Comparison of ENCODE assay signal across 20 cellular contexts in the genomic region with DNA sequence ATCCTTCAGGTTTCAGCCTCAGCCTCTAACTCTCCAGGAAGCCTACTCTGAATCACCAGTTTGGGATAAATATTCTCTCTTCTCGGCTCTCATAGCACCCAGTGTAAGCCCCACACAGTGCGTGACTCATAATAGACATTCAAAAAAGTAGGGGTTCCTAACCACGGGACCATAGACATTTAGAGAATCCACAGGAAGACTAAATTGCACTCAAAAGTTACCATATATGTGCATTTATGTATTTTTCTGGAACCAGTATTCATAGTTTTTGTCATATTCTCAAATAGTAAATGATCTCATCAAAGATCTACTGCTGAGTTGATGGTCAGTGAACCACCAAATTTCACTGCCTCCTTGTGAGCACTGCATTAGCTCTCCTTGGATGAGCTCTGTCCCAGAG.
DNase-seq lines count a peak whose midpoint lies in the region; TF ChIP-seq lines count a peak whose summit lies in the region.
"Had no signal": no experiment of that assay in that cellular context is flagged by ENCODE, and none has a peak within 500 bp of the region (broad histone marks: within the 10 kb centered on the region; RNA-seq: fewer than 3 reads in every experiment).

No MANE protein-coding gene starts in this region.

- H3K36me3 ChIP-seq in smooth muscle cell (ENCODE audit: low read depth), result no peaks in the 10 kb centered on the region

- H3K4me3 Mint-ChIP-seq in activated CD4-positive, alpha-beta T cell treated with anti-CD3 and anti-CD28 coated beads, Interleukin-2, amount 10 ng/mL, durations not matched to agents 7 days and 5 days, result no peak overlapping the region
- H3K4me3 Mint-ChIP-seq: CD4-positive, alpha-beta memory T cell had no signal

- DNase-seq in astrocyte of the cerebellum (ENCODE audit: low read depth) (peak; percentile 57), choroid plexus epithelial cell (ENCODE audit: low read depth) (peak; percentile 0), kidney tubule cell (ENCODE audit: low spot score) (peak; percentile 6), smooth muscle cell (lab: John Stamatoyannopoulos, UW; ENCODE audit: unreplicated experiment) (no peak), AG08396 (ENCODE audit: low spot score) (no peak), EL (no peak)
- DNase-seq in activated CD4-positive, alpha-beta T cell treated with anti-CD3 and anti-CD28 coated beads, Interleukin-2, amount 10 ng/mL, durations not matched to agents 7 days and 5 days, result no peak
- DNase-seq: 8988T; ACHN; C1 segment of cervical spinal cord; Calu3; CD4-positive, alpha-beta memory T cell; COR-L47; DMS53; DMS79 treated with DMSO at 0.1 percent for 48 hours; GM23248; H7; HCEC 1CT had no signal

- H3K36me3 Mint-ChIP-seq in activated CD4-positive, alpha-beta T cell treated with anti-CD3 and anti-CD28 coated beads, Interleukin-2, amount 10 ng/mL, durations not matched to agents 7 days and 5 days (ENCODE audit: low read depth), result no peaks in the 10 kb centered on the region
- H3K36me3 Mint-ChIP-seq: CD4-positive, alpha-beta memory T cell had no signal

- H3K4me1 ChIP-seq in smooth muscle cell (ENCODE audit: low read depth), result no peaks in the 10 kb centered on the region
- H3K4me1 ChIP-seq: A549 had no signal

- H4K20me1 ChIP-seq in smooth muscle cell (ENCODE audit: low read depth), result no peaks in the 10 kb centered on the region

- CTCF ChIA-PET in activated CD4-positive, alpha-beta T cell treated with anti-CD3 and anti-CD28 coated beads, Interleukin-2, amount 10 ng/mL, durations not matched to agents 7 days and 5 days (lab: Charles Lee), result no interaction called here

- in situ Hi-C loops in astrocyte of the cerebellum (cut with HindIII; ENCODE audit: low sequenced_read_pairs), result no loop called here

- H3K27ac ChIP-seq in smooth muscle cell (ENCODE audit: low read depth), result peak overlapping the region; percentile 51
- H3K27ac ChIP-seq: A549, GM23248 had no signal

- H3K9ac ChIP-seq in smooth muscle cell (ENCODE audit: low read depth), result no peak overlapping the region
- H3K9ac ChIP-seq: GM23248 had no signal

- no peaks in the 10 kb centered on the region for H3K4me1 Mint-ChIP-seq in activated CD4-positive, alpha-beta T cell treated with anti-CD3 and anti-CD28 coated beads, Interleukin-2, amount 10 ng/mL, durations not matched to agents 7 days and 5 days
- H3K4me1 Mint-ChIP-seq: CD4-positive, alpha-beta memory T cell had no signal

- peak overlapping the region; percentile 28 for H3K4me2 ChIP-seq in smooth muscle cell
- H3K4me2 ChIP-seq: A549 had no signal

- POLR2A ChIA-PET in activated CD4-positive, alpha-beta T cell treated with anti-CD3 and anti-CD28 coated beads, Interleukin-2, amount 10 ng/mL, durations not matched to agents 7 days and 5 days (lab: Charles Lee), result no interaction called here

- H3K27me3 Mint-ChIP-seq in activated CD4-positive, alpha-beta T cell treated with anti-CD3 and anti-CD28 coated beads, Interleukin-2, amount 10 ng/mL, durations not matched to agents 7 days and 5 days, result no peaks in the 10 kb centered on the region
- H3K27me3 Mint-ChIP-seq: CD4-positive, alpha-beta memory T cell had no signal

- no peaks in the 10 kb centered on the region for H3K27me3 ChIP-seq in smooth muscle cell (ENCODE audit: low read depth)

- no peaks in the 10 kb centered on the region for H3K9me3 Mint-ChIP-seq in activated CD4-positive, alpha-beta T cell treated with anti-CD3 and anti-CD28 coated beads, Interleukin-2, amount 10 ng/mL, durations not matched to agents 7 days and 5 days
- H3K9me3 Mint-ChIP-seq: CD4-positive, alpha-beta memory T cell had no signal

- H3K27ac Mint-ChIP-seq in activated CD4-positive, alpha-beta T cell treated with anti-CD3 and anti-CD28 coated beads, Interleukin-2, amount 10 ng/mL, durations not matched to agents 7 days and 5 days, result no peak overlapping the region

- H3K4me3 ChIP-seq in astrocyte of the cerebellum (ENCODE audit: low read depth, low read length) (no peak overlapping the region), choroid plexus epithelial cell (ENCODE audit: low read depth, low read length) (no peak overlapping the region), smooth muscle cell (no peak overlapping the region)
- H3K4me3 ChIP-seq: A549, GM12878, GM23248 had no signal

- no peaks in the 10 kb centered on the region for H3K79me2 ChIP-seq in smooth muscle cell (ENCODE audit: low read depth)

- no peaks in the 10 kb centered on the region for H3F3A ChIP-seq in smooth muscle cell (ENCODE audit: low read depth)

- WGBS in smooth muscle cell (ENCODE audit: low lambda C conversion rate), result 56% methylated on average over 3 of the region's 3 CpGs

- no peaks in the 10 kb centered on the region for H3K9me3 ChIP-seq in smooth muscle cell (replicated peaks; ENCODE audit: low read depth)
- H3K9me3 ChIP-seq: A549 had no signal

- TF ChIP-seq CTCF in astrocyte of the cerebellum (IDR thresholded peaks at IDR 0.05; ENCODE audit: low read depth, low read length, missing control alignments), result no peak
- no peak for TF ChIP-seq CTCF in choroid plexus epithelial cell (conservative IDR thresholded peaks at IDR 0.05; ENCODE audit: low read depth, low read length)
- no peak for TF ChIP-seq CTCF in smooth muscle cell (IDR thresholded peaks at IDR 0.05; ENCODE audit: borderline replicate concordance, insufficient read depth, poor library complexity, severe bottlenecking)

- H2AFZ ChIP-seq in smooth muscle cell (ENCODE audit: low read depth), result no peak overlapping the region
- H2AFZ ChIP-seq: GM23248 had no signal

Comparison
In these comparisons a context has a peak if more than half of its experiments do, and no peak if none do; other contexts are left out.
1. DNase-seq: peak in astrocyte of the cerebellum (single experiment), choroid plexus epithelial cell (single experiment) and kidney tubule cell (single experiment); none in smooth muscle cell (single experiment), AG08396 (single experiment), EL (single experiment) and activated CD4-positive, alpha-beta T cell treated with anti-CD3 and anti-CD28 coated beads, Interleukin-2, amount 10 ng/mL, durations not matched to agents 7 days and 5 days (single experiment).